26 cellular contexts compared by ENCODE assay signal in genomic region chr2:16138811-16139662, GRCh38.
"Had no signal": no experiment of that assay in that cellular context is flagged by ENCODE, and none has a peak within 500 bp of the region (broad histone marks: within the 10 kb centered on the region; RNA-seq: fewer than 3 reads in every experiment).

No MANE protein-coding gene starts in this region.

- DNase-seq: activated CD4-positive, alpha-beta T cell treated with anti-CD3 and anti-CD28 coated beads, Interleukin-2, amount 10 ng/mL, durations not matched to agents 7 days and 5 days; activated CD4-positive, CD25-positive, alpha-beta regulatory T cell treated with anti-CD3 and anti-CD28 coated beads, Interleukin-2, amount 50 U/mL, for 72 hours; activated CD8-positive, alpha-beta T cell treated with anti-CD3 and anti-CD28 coated beads for 36 hours; activated gamma-delta T cell treated with Interleukin-2 at 50 U/mL for 16 hours; activated naive CD4-positive, alpha-beta T cell treated with anti-CD3 and anti-CD28 coated beads, Interleukin-2, amount 50 U/mL, for 16 hours; activated T-cell treated with anti-CD3 and anti-CD28 coated beads, Interleukin-2, amount 50 U/mL, for 4 hours; amniotic stem cell; caudate nucleus; cortex of kidney; heart left ventricle; hypothalamus; kidney glomerular epithelial cell; left lung; mucosa of descending colon; nucleus accumbens; right cardiac atrium; spleen; stimulated activated naive CD4-positive, alpha-beta T cell treated with Interleukin-2 at 50 U/mL for 16 hours; T1000 had no signal

- H3K36me3 ChIP-seq: heart left ventricle, left lung, spleen, tibial nerve had no signal

- H3K9me3 Mint-ChIP-seq: activated CD4-positive, alpha-beta T cell treated with anti-CD3 and anti-CD28 coated beads, Interleukin-2, amount 10 ng/mL, durations not matched to agents 7 days and 5 days; activated T-cell treated with anti-CD3 and anti-CD28 coated beads, Interleukin-2, amount 50 U/mL, for 4 hours; activated T-helper 17 cell treated with anti-CD3 and anti-CD28 coated beads, Interleukin-2, amount 50 U/mL, for 72 hours; T-helper 1 cell treated with Interleukin-12 subunit alpha and Interleukin-12 subunit beta and Interleukin-4 antibody, amounts not matched to agents 30 μg/mL and 1 μg/mL, for 36 hours had no signal

- H3K27ac Mint-ChIP-seq: activated CD4-positive, alpha-beta T cell treated with anti-CD3 and anti-CD28 coated beads, Interleukin-2, amount 10 ng/mL, durations not matched to agents 7 days and 5 days; activated CD8-positive, alpha-beta T cell treated with anti-CD3 and anti-CD28 coated beads for 36 hours; activated T-helper 17 cell treated with anti-CD3 and anti-CD28 coated beads, Interleukin-2, amount 50 U/mL, for 72 hours; nephron; T-helper 1 cell treated with Interleukin-12 subunit alpha and Interleukin-12 subunit beta and Interleukin-4 antibody, amounts not matched to agents 30 μg/mL and 1 μg/mL, for 36 hours had no signal

- H3K4me1 Mint-ChIP-seq: activated CD4-positive, alpha-beta T cell treated with anti-CD3 and anti-CD28 coated beads, Interleukin-2, amount 10 ng/mL, durations not matched to agents 7 days and 5 days; activated T-helper 17 cell treated with anti-CD3 and anti-CD28 coated beads, Interleukin-2, amount 50 U/mL, for 72 hours; nephron had no signal

- H3K27ac ChIP-seq: foreskin keratinocyte, heart left ventricle, left lung, parathyroid adenoma, spleen, tibial nerve had no signal

- H3K9ac ChIP-seq: parathyroid adenoma had no signal

- H3K9me3 ChIP-seq: heart left ventricle, left lung, mucosa of descending colon, spleen, tibial nerve had no signal

- H2AFZ ChIP-seq: parathyroid adenoma had no signal

- H3K27me3 Mint-ChIP-seq: activated CD4-positive, alpha-beta T cell treated with anti-CD3 and anti-CD28 coated beads, Interleukin-2, amount 10 ng/mL, durations not matched to agents 7 days and 5 days had no signal

- ATAC-seq: activated CD8-positive, alpha-beta T cell treated with anti-CD3 and anti-CD28 coated beads for 36 hours; activated T-cell treated with anti-CD3 and anti-CD28 coated beads, Interleukin-2, amount 50 U/mL, for 4 hours; activated T-helper 17 cell treated with anti-CD3 and anti-CD28 coated beads, Interleukin-2, amount 50 U/mL, for 72 hours; esophagus mucosa; foreskin keratinocyte; heart left ventricle; left lung; mucosa of descending colon; right cardiac atrium had no signal

- H3K4me3 ChIP-seq: heart left ventricle, left lung, mucosa of descending colon, spleen, tibial nerve had no signal

- H3K4me3 Mint-ChIP-seq: activated CD4-positive, alpha-beta T cell treated with anti-CD3 and anti-CD28 coated beads, Interleukin-2, amount 10 ng/mL, durations not matched to agents 7 days and 5 days; activated CD8-positive, alpha-beta T cell treated with anti-CD3 and anti-CD28 coated beads for 36 hours; activated T-cell treated with anti-CD3 and anti-CD28 coated beads, Interleukin-2, amount 50 U/mL, for 4 hours; activated T-helper 17 cell treated with anti-CD3 and anti-CD28 coated beads, Interleukin-2, amount 50 U/mL, for 72 hours; nephron; T-helper 1 cell treated with Interleukin-12 subunit alpha and Interleukin-12 subunit beta and Interleukin-4 antibody, amounts not matched to agents 30 μg/mL and 1 μg/mL, for 36 hours had no signal

- H3K79me2 ChIP-seq: parathyroid adenoma had no signal

- H3K27me3 ChIP-seq: foreskin keratinocyte, heart left ventricle, left lung, spleen, tibial nerve had no signal

- H3K4me1 ChIP-seq: heart left ventricle, left lung, parathyroid adenoma, spleen, tibial nerve had no signal
